Comparison of ENCODE assay signal across 18 cellular contexts in the genomic region with DNA sequence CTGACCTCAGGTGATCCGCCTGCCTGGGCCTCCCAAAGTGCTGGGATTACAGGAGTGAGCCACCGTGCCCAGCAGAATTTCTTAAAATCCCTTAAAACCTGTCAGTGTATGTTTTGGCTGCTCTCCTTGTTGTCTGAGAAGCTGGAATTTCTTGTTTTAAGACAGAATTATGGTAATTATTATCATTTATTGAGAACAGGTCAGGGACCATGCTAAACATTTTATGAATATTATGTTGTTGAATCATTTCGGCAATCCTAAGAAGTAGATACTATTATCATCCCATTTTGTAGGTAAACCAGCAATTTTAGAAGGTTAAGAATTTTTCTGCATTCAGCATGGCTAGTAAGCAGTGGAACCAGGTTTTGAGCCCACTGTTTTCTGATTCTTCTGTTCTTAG.
DNase-seq lines count a peak whose midpoint lies in the region; ATAC-seq, FAIRE-seq and TF ChIP-seq lines count a peak whose summit lies in the region.
"Had no signal": no experiment of that assay in that cellular context is flagged by ENCODE, and none has a peak within 500 bp of the region (broad histone marks: within the 10 kb centered on the region; RNA-seq: fewer than 3 reads in every experiment).

No MANE protein-coding gene starts in this region.

- no peak overlapping the region for H4K5ac ChIP-seq in H1 (ENCODE audit: insufficient read length, low read depth, low read length)

- no peak overlapping the region for H3K4ac ChIP-seq in H1 (replicated peaks; ENCODE audit: insufficient read length, low read depth, low read length)

- H3K4me1 ChIP-seq in mammary epithelial cell (ENCODE audit: insufficient read depth, low read length) (peaks cover 18% of the 10 kb centered on the region), OCI-LY7 (ENCODE audit: insufficient read depth, low read length, poor library complexity, severe bottlenecking) (peaks cover 32% of the 10 kb centered on the region), H1 (replicated peaks in 1 of 4; ENCODE audit: control insufficient read depth in 3 of 4, insufficient read depth in 4 of 4, low read length in 3 of 4) (peaks cover 0 to 13% (median 5%) of the 10 kb centered on the region in 4 experiments; a peak in 3 of 7 replicates)

- no peak overlapping the region for H2AK5ac ChIP-seq in H1 (ENCODE audit: low read depth, low read length)

- H3K9me2 ChIP-seq in OCI-LY7 (ENCODE audit: insufficient read depth, low read length): no peaks in the 10 kb centered on the region

- H3K4me2 ChIP-seq in mammary epithelial cell (ENCODE audit: insufficient read depth, low read depth, low read length): no peak overlapping the region
- no peak overlapping the region for H3K4me2 ChIP-seq in OCI-LY7 (ENCODE audit: low read length)
- no peak overlapping the region for H3K4me2 ChIP-seq in H1 (ENCODE audit: insufficient read depth in 1 of 2, low read depth in 2 of 2, low read length in 2 of 2)

- H3K18ac ChIP-seq in H1 (ENCODE audit: extremely low read depth, low read length): no peak overlapping the region

- no peak overlapping the region for H2BK120ac ChIP-seq in H1 (replicated peaks; ENCODE audit: low read depth, low read length)

- CTCF ChIA-PET in mammary epithelial cell (lab: Charles Lee; ENCODE audit: low non-redundant PET) (no interaction called here), MCF 10A (lab: Yijun Ruan, JAX) (no interaction called here), OCI-LY7 (lab: Charles Lee; ENCODE audit: unreplicated experiment) (no interaction called here), H1 (lab: Charles Lee; ENCODE audit: partially characterized antibody) (interaction anchor here (0.6 to 1.1 kb wide), 4 partner anchors 9 to 511 kb away, joined by 3 to 4 read pairs (median 4); no protein-coding TSS in a partner anchor)

- H3K27ac Mint-ChIP-seq in MCF 10A (ENCODE audit: low read depth, unreplicated experiment): no peak overlapping the region
- H3K27ac Mint-ChIP-seq: B cell; CD4-positive, CD25-positive, alpha-beta regulatory T cell had no signal

- BruUV-seq in mammary epithelial cell (replicated peaks; lab: Mats Ljungman, UMichigan) (no TSS peak), MCF 10A (replicated peaks; lab: Mats Ljungman, UMichigan) (no TSS peak), OCI-LY7 (replicated peaks; lab: Mats Ljungman, UMichigan) (no TSS peak)

- 100% methylated on average over 3 of the region's 3 CpGs for WGBS in mammary epithelial cell (ENCODE audit: low coverage, missing lambda C conversion rate)
- 96% methylated on average over 3 of the region's 3 CpGs; no CpG with 5 or more reads in 1 of the 2 experiments for WGBS in H1 (ENCODE audit: extremely low coverage in 1 of 2, insufficient coverage in 1 of 2, insufficient read length in 1 of 2, insufficient replicate concordance in 2 of 2, low coverage in 1 of 2, low lambda C conversion rate in 2 of 2, missing lambda C conversion rate in 1 of 2), 2 experiments

- FAIRE-seq in H1 (lab: Jason Lieb, UNC): no peak
- FAIRE-seq: D721Med, G401.6, GM12891 had no signal

- no peak for TF ChIP-seq EP300 in H1 (IDR thresholded peaks at IDR 0.05; ENCODE audit: borderline replicate concordance in 1 of 2, low read depth in 2 of 2, low read length in 2 of 2)

- H2BK20ac ChIP-seq in H1 (ENCODE audit: low read length): no peak overlapping the region

- no peaks in the 10 kb centered on the region for H3K36me3 Mint-ChIP-seq in MCF 10A (ENCODE audit: insufficient read depth, unreplicated experiment)
- H3K36me3 Mint-ChIP-seq: CD4-positive, CD25-positive, alpha-beta regulatory T cell; CD8-positive, alpha-beta memory T cell had no signal

- no peaks in the 10 kb centered on the region for H3K23me2 ChIP-seq in H1 (ENCODE audit: low read depth, low read length)

- ATAC-seq in GM21619 (IDR thresholded peaks at IDR 0.05; ENCODE audit: unreplicated experiment) (no peak), GM19035 (IDR thresholded peaks at IDR 0.05; ENCODE audit: unreplicated experiment) (no peak)

- no peaks in the 10 kb centered on the region for H3K79me1 ChIP-seq in H1 (ENCODE audit: low read depth, low read length)

- H4K20me1 ChIP-seq in mammary epithelial cell (ENCODE audit: insufficient read depth, low read length) (no peaks in the 10 kb centered on the region), OCI-LY7 (ENCODE audit: insufficient read depth, low read length) (no peaks in the 10 kb centered on the region), H1 (replicated peaks in 1 of 2; ENCODE audit: control insufficient read depth in 1 of 2, insufficient read depth in 2 of 2, low read length in 2 of 2) (no peaks in the 10 kb centered on the region)
- H4K20me1 ChIP-seq: BLaER1 treated with 17β-estradiol and CSF1 and Interleukin-3, amounts not matched to agents 10 nM and 100 nM had no signal

- H3K4me3 ChIP-seq in mammary epithelial cell (replicated peaks in 1 of 3; ENCODE audit: insufficient read depth in 1 of 3, low read depth in 2 of 3, low read length in 3 of 3) (no peak overlapping the region), OCI-LY7 (ENCODE audit: low read depth, low read length, poor library complexity, severe bottlenecking) (no peak overlapping the region), H1 (ENCODE audit: extremely low read depth in 1 of 4, insufficient read depth in 2 of 4, low read depth in 3 of 4, low read length in 4 of 4) (no peak overlapping the region)
- H3K4me3 ChIP-seq: BLaER1 treated with 17β-estradiol and CSF1 and Interleukin-3, amounts not matched to agents 10 nM and 100 nM; HAP-1 had no signal

- H3K4me1 Mint-ChIP-seq in MCF 10A (ENCODE audit: insufficient read depth, unreplicated experiment): peaks cover 18% of the 10 kb centered on the region
- H3K4me1 Mint-ChIP-seq: CD4-positive, CD25-positive, alpha-beta regulatory T cell; CD8-positive, alpha-beta memory T cell had no signal

- H3K9me3 ChIP-seq in mammary epithelial cell (replicated peaks; ENCODE audit: insufficient read depth, low read length) (no peaks in the 10 kb centered on the region), OCI-LY7 (ENCODE audit: low read length) (no peaks in the 10 kb centered on the region), H1 (ENCODE audit: insufficient read depth in 2 of 2, low read depth in 1 of 2, low read length in 1 of 2) (no peaks in the 10 kb centered on the region)
- H3K9me3 ChIP-seq: HAP-1 had no signal

- in situ Hi-C loops in mammary epithelial cell (cut with MboI; ENCODE audit: low sequenced_read_pairs in 2 of 2): no loop called here

- H2AFZ ChIP-seq in mammary epithelial cell (ENCODE audit: low read depth, low read length) (peak overlapping the region; percentile 40), OCI-LY7 (ENCODE audit: low read length) (peak overlapping the region; percentile 55; the same call in 1 of the 2 replicates), H1 (ENCODE audit: low read length) (0 out of 2 replicates have a peak overlapping the region, but pooled peaks have one; percentile 80)

- H3K9ac ChIP-seq in mammary epithelial cell (ENCODE audit: insufficient read depth, low read length): no peak overlapping the region
- H3K9ac ChIP-seq in H1 (replicated peaks in 1 of 4; ENCODE audit: extremely low read depth in 1 of 4, low read depth in 3 of 4, low read length in 3 of 4): no peak overlapping the region
- H3K9ac ChIP-seq: BLaER1 treated with 17β-estradiol and CSF1 and Interleukin-3, amounts not matched to agents 10 nM and 100 nM had no signal

- no peak overlapping the region for H3K14ac ChIP-seq in H1 (ENCODE audit: insufficient read length)

- H3K79me2 ChIP-seq in mammary epithelial cell (ENCODE audit: insufficient read depth, low read length): no peaks in the 10 kb centered on the region
- H3K79me2 ChIP-seq in OCI-LY7 (ENCODE audit: insufficient read depth, low read depth, low read length): no peaks in the 10 kb centered on the region
- H3K79me2 ChIP-seq in H1 (ENCODE audit: control insufficient read depth in 1 of 2, insufficient read depth in 2 of 2, low read length in 2 of 2): no peaks in the 10 kb centered on the region

- DNase-seq in mammary epithelial cell (no peak), MCF 10A (ENCODE audit: unreplicated experiment) (no peak), OCI-LY7 (ENCODE audit: low spot score) (no peak), H1 (ENCODE audit: low read depth in 1 of 2, low spot score in 2 of 2) (no peak), H4 (ENCODE audit: low spot score) (no peak)
- DNase-seq: CD4-positive, CD25-positive, alpha-beta regulatory T cell; CD8-positive, alpha-beta memory T cell; COR-L47; GOT3 had no signal

- H2BK15ac ChIP-seq in H1 (ENCODE audit: low read length): no peak overlapping the region

- POLR2A ChIA-PET in MCF 10A (lab: Yijun Ruan, JAX): interaction anchor here (0.6 to 1.5 kb wide), 4 partner anchors 47 to 215 kb away, joined by 3 to 5 read pairs (median 3); no protein-coding TSS in a partner anchor
- POLR2A ChIA-PET in OCI-LY7 (lab: Charles Lee): no interaction called here
- POLR2A ChIA-PET in H1 (lab: Charles Lee; ENCODE audit: partially characterized antibody): no interaction called here

- no peak for TF ChIP-seq RAD21 in H1 (IDR thresholded peaks at IDR 0.05 in 1 of 2, conservative IDR thresholded peaks at IDR 0.05 in 1 of 2; ENCODE audit: low read depth in 2 of 2, low read length in 2 of 2)

- H3K36me3 ChIP-seq in mammary epithelial cell (ENCODE audit: insufficient read depth, low read length) (no peaks in the 10 kb centered on the region), OCI-LY7 (ENCODE audit: insufficient read depth, low read length) (no peaks in the 10 kb centered on the region; the same call in 1 of the 2 replicates), H1 (ENCODE audit: control insufficient read depth in 2 of 4, insufficient read depth in 4 of 4, low read length in 3 of 4) (no peaks in the 10 kb centered on the region)
- H3K36me3 ChIP-seq: BLaER1 treated with 17β-estradiol and CSF1 and Interleukin-3, amounts not matched to agents 10 nM and 100 nM; HAP-1 had no signal

- H3K56ac ChIP-seq in H1 (replicated peaks; ENCODE audit: insufficient read length, low read depth, low read length): no peak overlapping the region

- no peak overlapping the region for H4K8ac ChIP-seq in H1 (ENCODE audit: extremely low read depth, insufficient read depth, low read length)

- H3K27ac ChIP-seq in mammary epithelial cell (ENCODE audit: insufficient read depth, low read depth, low read length) (no peak overlapping the region), OCI-LY7 (ENCODE audit: low read depth, low read length, poor library complexity, severe bottlenecking) (no peak overlapping the region), H1 (ENCODE audit: low read depth, low read length) (no peak overlapping the region)
- H3K27ac ChIP-seq: 22Rv1 had no signal

- H3K27me3 Mint-ChIP-seq in MCF 10A (ENCODE audit: insufficient read depth, unreplicated experiment): no peaks in the 10 kb centered on the region
- H3K27me3 Mint-ChIP-seq: B cell had no signal

- TF ChIP-seq POLR2A in H1 (IDR thresholded peaks at IDR 0.05; ENCODE audit: control extremely low read depth in 1 of 2, low read depth in 2 of 2, low read length in 2 of 2): no peak

- no peak overlapping the region for H2BK5ac ChIP-seq in H1 (ENCODE audit: low read depth, low read length)

- TF ChIP-seq CTCF in mammary epithelial cell (conservative IDR thresholded peaks at IDR 0.05 in 1 of 2, IDR thresholded peaks at IDR 0.05 in 1 of 2; ENCODE audit: extremely low read depth in 1 of 2, insufficient read depth in 1 of 2, low read depth in 1 of 2, low read length in 2 of 2): no peak
- no peak for TF ChIP-seq CTCF in MCF 10A (IDR thresholded peaks at IDR 0.05; ENCODE audit: unreplicated experiment)
- TF ChIP-seq CTCF in OCI-LY7 (conservative IDR thresholded peaks at IDR 0.05; ENCODE audit: low read length): no peak
- no peak for TF ChIP-seq CTCF in H1 (IDR thresholded peaks at IDR 0.05; ENCODE audit: control extremely low read depth in 1 of 3, insufficient read depth in 1 of 3, low read depth in 1 of 3, low read length in 3 of 3)

- no peak overlapping the region for H4K91ac ChIP-seq in H1 (replicated peaks; ENCODE audit: insufficient read length, low read length)

- H2BK12ac ChIP-seq in H1 (ENCODE audit: low read depth, low read length): no peak overlapping the region

- H3K4me3 Mint-ChIP-seq in MCF 10A (ENCODE audit: unreplicated experiment): no peak overlapping the region
- H3K4me3 Mint-ChIP-seq: B cell; CD4-positive, CD25-positive, alpha-beta regulatory T cell; CD8-positive, alpha-beta memory T cell had no signal

- H3K27me3 ChIP-seq in mammary epithelial cell (ENCODE audit: insufficient read depth, low read length) (no peaks in the 10 kb centered on the region), H1 (replicated peaks in 1 of 4; ENCODE audit: control insufficient read depth in 3 of 4, extremely low read depth in 1 of 4, insufficient read depth in 3 of 4, low read length in 3 of 4) (no peaks in the 10 kb centered on the region)
- H3K27me3 ChIP-seq: BLaER1 treated with 17β-estradiol and CSF1 and Interleukin-3, amounts not matched to agents 10 nM and 100 nM had no signal

- no peaks in the 10 kb centered on the region for H3K9me3 Mint-ChIP-seq in MCF 10A (ENCODE audit: unreplicated experiment)
- H3K9me3 Mint-ChIP-seq: CD8-positive, alpha-beta memory T cell had no signal

- no peak overlapping the region for H3K23ac ChIP-seq in H1 (ENCODE audit: insufficient read length)

- dilution Hi-C loops in mammary epithelial cell (cut with HindIII; ENCODE audit: low sequenced_read_pairs): no loop called here

- intact Hi-C loops in mammary epithelial cell (cut with micrococcal nuclease): no loop called here
- intact Hi-C loops in MCF 10A (cut with micrococcal nuclease): loop anchor here (2.0 kb wide), 2 partner anchors 31 to 199 kb away; partner anchors contain the start of gene RARS2
- intact Hi-C loops in OCI-LY7 (cut with micrococcal nuclease; ENCODE audit: unreplicated experiment): no loop called here
